7 cellular contexts compared by ENCODE assay signal in genomic region chr7:156139112-156139511, GRCh38.
"Had no signal": no experiment of that assay in that cellular context is flagged by ENCODE, and none has a peak within 500 bp of the region (broad histone marks: within the 10 kb centered on the region; RNA-seq: fewer than 3 reads in every experiment).

No MANE protein-coding gene starts in this region.

- FAIRE-seq: HepG2, HTR-8/SVneo had no signal

- H3K4me3 Mint-ChIP-seq: IgD-negative memory B cell had no signal

- H3K27ac ChIP-seq: HL-60 had no signal

- H3K36me3 Mint-ChIP-seq: IgD-negative memory B cell had no signal

- ATAC-seq: HepG2 had no signal

- DNase-seq: IMR-90, KBM-7, KG1 had no signal

- H3K27ac Mint-ChIP-seq: IgD-negative memory B cell had no signal

- H3K4me1 Mint-ChIP-seq: IgD-negative memory B cell had no signal
